ENCODE assay signal across 8 cellular contexts in genomic region chr2:63692002-63692606, GRCh38.
DNase-seq lines count a peak whose midpoint lies in the region; ATAC-seq, FAIRE-seq and TF ChIP-seq lines count a peak whose summit lies in the region.

No MANE protein-coding gene starts in this region.

- no peaks in the 10 kb centered on the region for H3K36me3 ChIP-seq in tibial nerve

- no peak for TF ChIP-seq POLR2A in A549 (IDR thresholded peaks at IDR 0.05; ENCODE audit: low read length)
- TF ChIP-seq POLR2A in tibial nerve (IDR thresholded peaks at IDR 0.05): no peak

- H3K9me3 ChIP-seq in A549 (no peaks in the 10 kb centered on the region), tibial nerve (no peaks in the 10 kb centered on the region)

- TF ChIP-seq EP300 in A549 (IDR thresholded peaks at IDR 0.05) (no peak), tibial nerve (IDR thresholded peaks at IDR 0.05) (no peak)

- peak; percentile 43 to 62 for DNase-seq in A549 (ENCODE audit: low read depth in 1 of 2, low spot score in 1 of 2)
- peak; percentile 67 for DNase-seq in EH (ENCODE audit: low read depth)
- DNase-seq in NCI-H146 (lab: John Stamatoyannopoulos, UW): peak; percentile 7
- peak; percentile 59 for DNase-seq in astrocyte of the hippocampus (ENCODE audit: low read depth, low spot score)
- peak in 1 of 2 donors; percentile 63 for DNase-seq in tibial nerve (ENCODE audit: low spot score in 2 of 2)
- no peak for DNase-seq in ecto neural progenitor cell (ENCODE audit: low spot score)

- H3K27ac ChIP-seq in A549 (no peak overlapping the region), tibial nerve (no peak overlapping the region)

- H3K27me3 ChIP-seq in tibial nerve: no peaks in the 10 kb centered on the region

- TF ChIP-seq CTCF in A549 (IDR thresholded peaks at IDR 0.05): peak; percentile 93
- TF ChIP-seq CTCF in tibial nerve (IDR thresholded peaks at IDR 0.05): peak; percentile 38 to 67 (median 54)

- H3K4me3 ChIP-seq in A549 (no peak overlapping the region), tibial nerve (no peak overlapping the region)

- FAIRE-seq in A549 (lab: Jason Lieb, UNC) (peak; percentile 95), islet of Langerhans (lab: Jason Lieb, UNC) (peak; percentile 100)

- no peak overlapping the region; the same call in 2 of the 3 replicates for H3K4me2 ChIP-seq in A549

- ATAC-seq in A549: peak; percentile 59 to 81; a peak in 4 of 6 replicates
- no peak for ATAC-seq in HG03565 (IDR thresholded peaks at IDR 0.05; ENCODE audit: unreplicated experiment)

- CTCF ChIA-PET in A549 (lab: Yijun Ruan, JAX): interaction anchor here (0.6 to 5.6 kb wide), 33 partner anchors 10 to 376 kb away, joined by 3 to 89 read pairs (median 4); no protein-coding TSS in a partner anchor

- POLR2A ChIA-PET in A549 (lab: Yijun Ruan, JAX): interaction anchor here (1.4 kb wide), 1 partner anchor 149 kb away, joined by 3 read pairs; the partner anchor contains the start of gene UGP2

- TF ChIP-seq RAD21 in A549 (conservative IDR thresholded peaks at IDR 0.05 in 1 of 2, IDR thresholded peaks at IDR 0.05 in 1 of 2): peak; percentile 76 to 95

- WGBS in A549 (ENCODE audit: missing lambda C conversion rate): 4% methylated on average over 1 of the region's 1 CpG
- WGBS in tibial nerve, 2 donors: 3% methylated on average over 1 of the region's 1 CpG

- no peaks in the 10 kb centered on the region; the same call in 2 of the 3 replicates for H3K4me1 ChIP-seq in A549
- no peaks in the 10 kb centered on the region for H3K4me1 ChIP-seq in tibial nerve

TF ChIP-seq in A549, 52 proteins besides CTCF, POLR2A, EP300 and RAD21:
- TF ChIP-seq E2F6 (IDR thresholded peaks at IDR 0.05; ENCODE audit: borderline replicate concordance, low read depth): no peak
- peak; percentile 97 for TF ChIP-seq SMC3 (IDR thresholded peaks at IDR 0.05)
